ENCODE assay signal across 14 cellular contexts in the genomic region with DNA sequence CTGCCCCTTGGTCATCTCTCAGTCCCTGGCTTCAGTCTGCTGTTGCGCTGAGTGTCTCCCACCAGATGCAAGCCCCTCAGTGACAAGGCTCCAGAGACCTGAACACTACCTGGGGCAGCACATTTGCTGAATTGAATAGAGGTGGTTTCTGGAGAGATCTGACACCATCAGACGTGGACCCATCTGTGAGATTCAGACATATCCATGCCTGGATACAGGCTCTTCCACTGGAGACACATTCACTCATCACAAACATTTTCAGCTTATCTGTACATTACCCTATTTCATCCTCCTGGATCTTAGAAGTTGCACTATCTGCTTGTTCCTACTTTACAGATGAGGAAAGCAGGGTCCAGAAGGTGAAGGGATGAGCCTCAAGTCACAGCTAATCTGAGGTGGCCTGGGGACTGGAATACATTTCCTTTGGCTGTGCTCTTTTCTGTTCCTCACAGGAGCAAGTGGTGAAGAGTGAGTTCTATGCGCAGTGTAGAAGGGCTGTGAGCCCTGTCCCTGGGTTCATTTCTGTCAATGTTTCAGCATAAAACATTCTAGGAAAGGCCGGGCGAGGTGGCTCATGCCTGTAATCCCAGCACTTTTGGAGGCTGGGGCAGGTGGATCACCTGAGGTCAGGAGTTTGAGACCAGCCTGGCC. TPM values are rescaled to one million over a fixed set of nuclear protein-coding genes. Genes with fewer than 3 reads are reported as not detected.
DNase-seq lines count a peak whose midpoint lies in the region; ATAC-seq, FAIRE-seq and TF ChIP-seq lines count a peak whose summit lies in the region.
"Had no signal": no experiment of that assay in that cellular context is flagged by ENCODE, and none has a peak within 500 bp of the region (broad histone marks: within the 10 kb centered on the region; RNA-seq: fewer than 3 reads in every experiment).

No MANE protein-coding gene starts in this region.

- H2AFZ ChIP-seq in parathyroid adenoma = no peak overlapping the region

- WGBS in pancreas, 2 donors = 93 to 99% methylated on average over 5 of the region's 5 CpGs

- ATAC-seq in pancreas (no peak), GM18907 (IDR thresholded peaks at IDR 0.05; ENCODE audit: unreplicated experiment) (no peak)

- H3K4me2 ChIP-seq in parathyroid adenoma (ENCODE audit: low read length) = no peak overlapping the region

- peak overlapping the region; percentile 25 for H3K27ac ChIP-seq in effector memory CD4-positive, alpha-beta T cell (ENCODE audit: insufficient read depth, low read length, poor library complexity, severe bottlenecking)
- peak overlapping the region; percentile 84 for H3K27ac ChIP-seq in parathyroid adenoma
- H3K27ac ChIP-seq in pancreas = no peak overlapping the region
- H3K27ac ChIP-seq: HL-60, WERI-Rb-1 had no signal

- no peak overlapping the region for H3K4me3 Mint-ChIP-seq in CD14-positive monocyte

- peaks cover 43% of the 10 kb centered on the region for H3K4me1 Mint-ChIP-seq in CD14-positive monocyte

- peaks cover 59 to 73% of the 10 kb centered on the region in 2 donors for H3K36me3 Mint-ChIP-seq in CD14-positive monocyte

- TF ChIP-seq CTCF in CD14-positive monocyte (IDR thresholded peaks at IDR 0.05) (no peak), parathyroid adenoma (IDR thresholded peaks at IDR 0.05) (no peak), pancreas (IDR thresholded peaks at IDR 0.05) (no peak)

- no peak overlapping the region for H3K9ac ChIP-seq in parathyroid adenoma

- H3K9me3 ChIP-seq in effector memory CD4-positive, alpha-beta T cell (ENCODE audit: control insufficient read depth, low read length) = no peaks in the 10 kb centered on the region
- H3K9me3 ChIP-seq in parathyroid adenoma (ENCODE audit: control insufficient read depth, low read length) (no peaks in the 10 kb centered on the region), pancreas (no peaks in the 10 kb centered on the region)
- H3K9me3 ChIP-seq: MG63 had no signal

- H3K79me2 ChIP-seq in parathyroid adenoma = no peaks in the 10 kb centered on the region

- DNase-seq in CD14-positive monocyte (ENCODE audit: low spot score) (no peak), HTR-8/SVneo (ENCODE audit: insufficient read length, low spot score) (no peak), pancreas (no peak), T-helper 9 cell (no peak), SIG-M5 treated with dmso at 0.1 percent for 504 hours (lab: John Stamatoyannopoulos, UW; ENCODE audit: unreplicated experiment) (no peak)
- DNase-seq in effector memory CD4-positive, alpha-beta T cell = no peak
- DNase-seq: activated effector memory CD4-positive, alpha-beta T cell treated with anti-CD3 and anti-CD28 coated beads, Interleukin-2, amount 50 U/mL, for 16 hours; effector CD4-positive, alpha-beta T cell; MG63; NCI-H446 treated with DMSO at 0.1 percent for 48 hours; WERI-Rb-1 had no signal

- H3K36me3 ChIP-seq in effector memory CD4-positive, alpha-beta T cell (ENCODE audit: control insufficient read depth, insufficient read depth, low read length) = peaks cover 28% of the 10 kb centered on the region
- H3K36me3 ChIP-seq in parathyroid adenoma (ENCODE audit: control insufficient read depth, insufficient read depth, low read length) (no peaks in the 10 kb centered on the region), pancreas (peaks cover 0 to 4% (median 0%) of the 10 kb centered on the region in 3 donors)

- H3K27ac Mint-ChIP-seq in CD14-positive monocyte = peak overlapping the region; percentile 32 to 85 (median 78)

- H3K27me3 Mint-ChIP-seq in CD14-positive monocyte (ENCODE audit: low read depth in 3 of 3) = peaks cover 0 to 2% (median 2%) of the 10 kb centered on the region in 3 donors

- FAIRE-seq in HTR-8/SVneo (lab: Jason Lieb, UNC) = peak; percentile 31
- FAIRE-seq in pancreas (lab: Jason Lieb, UNC) = no peak

- H3K4me1 ChIP-seq in effector memory CD4-positive, alpha-beta T cell (ENCODE audit: control insufficient read depth, insufficient read depth, low read length, poor library complexity, severe bottlenecking) = no peaks in the 10 kb centered on the region
- H3K4me1 ChIP-seq in parathyroid adenoma (no peaks in the 10 kb centered on the region), pancreas (no peaks in the 10 kb centered on the region)

- no peaks in the 10 kb centered on the region for H3K9me3 Mint-ChIP-seq in CD14-positive monocyte

- intact Hi-C loops in CD14-positive monocyte (cut with micrococcal nuclease) (loop anchor here in 1 of 2 donors (5.0 to 10.0 kb wide), 2 partner anchors 344 to 412 kb away; no protein-coding TSS in a partner anchor), pancreas (cut with DNase I) (loop anchor here in 1 of 3 donors (2.0 kb wide), 1 partner anchor 346 kb away; no protein-coding TSS in a partner anchor)

- H3K27me3 ChIP-seq in effector memory CD4-positive, alpha-beta T cell (replicated peaks; ENCODE audit: control insufficient read depth, insufficient read depth, low read length, poor library complexity, severe bottlenecking) = no peaks in the 10 kb centered on the region
- H3K27me3 ChIP-seq in parathyroid adenoma (ENCODE audit: control insufficient read depth, insufficient read depth, low read length) (no peaks in the 10 kb centered on the region), pancreas (no peaks in the 10 kb centered on the region)
- H3K27me3 ChIP-seq: MG63 had no signal

- H3K4me3 ChIP-seq in effector memory CD4-positive, alpha-beta T cell (ENCODE audit: insufficient read depth, low read depth, low read length, poor library complexity, severe bottlenecking) = no peak overlapping the region
- H3K4me3 ChIP-seq in parathyroid adenoma (ENCODE audit: low read depth, low read length) (no peak overlapping the region), pancreas (no peak overlapping the region)
- H3K4me3 ChIP-seq: MG63 had no signal

RNA-seq across cellular contexts. Expression of a gene that starts 19.0 kb away (rescaled TPM):
- polyA plus RNA-seq in CD14-positive monocyte (10 to 100 TPM; 36.9 to 46.8 TPM), pancreas (10 to 100 TPM; 67.5 to 75.7 TPM)
- 10 to 100 TPM in 5 of 6 donors, 1 to 10 TPM in 1; 4.5 to 31.7 (median 11.6) TPM for total RNA-seq in pancreas

RNA-seq across cellular contexts. Expression of a gene that starts 39.4 kb away (rescaled TPM):
- polyA plus RNA-seq in CD14-positive monocyte (10 to 100 TPM; 13.6 to 15.4 TPM), pancreas (100 to 1,000 TPM; 201 to 366 TPM)
- 100 to 1,000 TPM in 5 of 6 donors, 10 to 100 TPM in 1; 99.5 to 187 (median 153) TPM for total RNA-seq in pancreas

Comparison
In these comparisons a context has a peak if more than half of its experiments do, and no peak if none do; other contexts are left out.
1. H3K27ac ChIP-seq: peak in effector memory CD4-positive, alpha-beta T cell (single experiment) and parathyroid adenoma (single experiment); none in pancreas (0 of 4).
2. RNA of a gene that starts 39.4 kb away (polyA plus RNA-seq): 201 to 366 TPM in pancreas; 13.6 to 15.4 TPM in CD14-positive monocyte; every median in the first group is over 10 times any median in the second.